Comparison of ENCODE assay signal across 10 cellular contexts in genomic region chr12:55708695-55709233, GRCh38. TPM values are rescaled to one million over a fixed set of nuclear protein-coding genes. Genes with fewer than 3 reads are reported as not detected.
DNase-seq lines count a peak whose midpoint lies in the region; ATAC-seq, FAIRE-seq and TF ChIP-seq lines count a peak whose summit lies in the region.
"Had no signal": no experiment of that assay in that cellular context is flagged by ENCODE, and none has a peak within 500 bp of the region (broad histone marks: within the 10 kb centered on the region; RNA-seq: fewer than 3 reads in every experiment).

No MANE protein-coding gene starts in this region.

- peaks cover 49% of the 10 kb centered on the region for H3K27me3 Mint-ChIP-seq in activated CD4-positive, alpha-beta T cell treated with anti-CD3 and anti-CD28 coated beads, Interleukin-2, amount 10 ng/mL, durations not matched to agents 7 days and 5 days

- no peak overlapping the region for H3K23ac ChIP-seq in mesenchymal stem cell (ENCODE audit: low read length in 2 of 2)

- CTCF ChIA-PET in activated CD4-positive, alpha-beta T cell treated with anti-CD3 and anti-CD28 coated beads, Interleukin-2, amount 10 ng/mL, durations not matched to agents 7 days and 5 days (lab: Charles Lee), result no interaction called here

- H3K4me2 ChIP-seq in mesenchymal stem cell (ENCODE audit: low read length, poor library complexity, severe bottlenecking), result no peak overlapping the region

- H2BK15ac ChIP-seq in mesenchymal stem cell (ENCODE audit: low read depth, poor library complexity, severe bottlenecking), result no peak overlapping the region

- no peak overlapping the region for H2AK5ac ChIP-seq in mesenchymal stem cell (ENCODE audit: low read length, severe bottlenecking)

- no peak overlapping the region for H3K4ac ChIP-seq in mesenchymal stem cell (ENCODE audit: low read depth in 1 of 2, low read length in 2 of 2)

- intact Hi-C loops in breast epithelium (cut with DNase I; ENCODE audit: low total_unique reads), result no loop called here
- intact Hi-C loops in pancreas (cut with DNase I), result no loop called here

- TF ChIP-seq POLR2A in breast epithelium (IDR thresholded peaks at IDR 0.05) (no peak), tibial nerve (IDR thresholded peaks at IDR 0.05) (no peak)

- H3K4me1 Mint-ChIP-seq in activated CD4-positive, alpha-beta T cell treated with anti-CD3 and anti-CD28 coated beads, Interleukin-2, amount 10 ng/mL, durations not matched to agents 7 days and 5 days, result peaks cover 20% of the 10 kb centered on the region

- no peak overlapping the region for H4K91ac ChIP-seq in mesenchymal stem cell (ENCODE audit: low read length)

- no peak for TF ChIP-seq EP300 in tibial nerve (IDR thresholded peaks at IDR 0.05)

- peaks cover 0 to 4% of the 10 kb centered on the region in 2 donors for H3K4me1 ChIP-seq in breast epithelium
- peaks cover 12% of the 10 kb centered on the region for H3K4me1 ChIP-seq in mesenchymal stem cell (ENCODE audit: control insufficient read depth, insufficient read depth, low read depth, low read length)
- H3K4me1 ChIP-seq in tibial nerve, result peaks cover 0 to 96% (median 21%) of the 10 kb centered on the region in 4 donors
- peaks cover 0 to 4% (median 0%) of the 10 kb centered on the region in 3 donors for H3K4me1 ChIP-seq in pancreas
- H3K4me1 ChIP-seq: SJSA1 had no signal

- no peak for DNase-seq in activated CD4-positive, alpha-beta T cell treated with anti-CD3 and anti-CD28 coated beads, Interleukin-2, amount 10 ng/mL, durations not matched to agents 7 days and 5 days
- DNase-seq in activated CD4-positive, alpha-beta T cell treated with anti-CD3 and anti-CD28 coated beads for 1 hour, result no peak
- DNase-seq in breast epithelium (ENCODE audit: low spot score in 2 of 2) (no peak), mesenchymal stem cell (no peak), tibial nerve (ENCODE audit: low spot score in 2 of 2) (no peak), pancreas (no peak)

- H3K4me3 Mint-ChIP-seq in activated CD4-positive, alpha-beta T cell treated with anti-CD3 and anti-CD28 coated beads, Interleukin-2, amount 10 ng/mL, durations not matched to agents 7 days and 5 days, result peak overlapping the region; percentile 70

- H4K8ac ChIP-seq in mesenchymal stem cell (ENCODE audit: low read length), result no peak overlapping the region

- H3K27ac ChIP-seq in breast epithelium (no peak overlapping the region), mesenchymal stem cell (ENCODE audit: low read length, poor library complexity, severe bottlenecking) (no peak overlapping the region), tibial nerve (peak overlapping the region; percentile 69 to 89 (median 72)), pancreas (no peak overlapping the region)
- H3K27ac ChIP-seq: SJSA1 had no signal

- H3K4me3 ChIP-seq in breast epithelium, result peak overlapping the region; percentile 49 to 86 (median 68)
- H3K4me3 ChIP-seq in mesenchymal stem cell (ENCODE audit: insufficient read depth in 1 of 2, low read depth in 1 of 2, low read length in 2 of 2), result peak overlapping the region in 1 of 2 experiments; percentile 83
- H3K4me3 ChIP-seq in tibial nerve, result peak overlapping the region in 3 of 4 donors; percentile 56 to 64 (median 59)
- H3K4me3 ChIP-seq in pancreas, result peak overlapping the region in 1 of 4 donors; percentile 62
- H3K4me3 ChIP-seq: SJSA1 had no signal

- H3K9ac ChIP-seq in mesenchymal stem cell (ENCODE audit: low read length), result peak overlapping the region; percentile 62

- WGBS in mesenchymal stem cell, result 65% methylated on average over 2 of the region's 3 CpGs
- 2 to 4% methylated on average over 3 of the region's 3 CpGs for WGBS in tibial nerve, 2 donors
- 34 to 57% methylated on average over 3 of the region's 3 CpGs for WGBS in pancreas, 2 donors

- no peak overlapping the region for H2BK12ac ChIP-seq in mesenchymal stem cell (ENCODE audit: low read length in 2 of 2)

- no peak overlapping the region for H2AFZ ChIP-seq in mesenchymal stem cell (ENCODE audit: low read depth, low read length)

- ATAC-seq in pancreas (no peak), HG03097 (IDR thresholded peaks at IDR 0.05; ENCODE audit: low FRiP score, unreplicated experiment) (no peak), HG03139 (IDR thresholded peaks at IDR 0.05; ENCODE audit: unreplicated experiment) (no peak)

- H3K36me3 ChIP-seq in breast epithelium, result no peaks in the 10 kb centered on the region
- H3K36me3 ChIP-seq in mesenchymal stem cell (ENCODE audit: control insufficient read depth in 1 of 2, insufficient read depth in 2 of 2, low read depth in 1 of 2, low read length in 2 of 2), result no peaks in the 10 kb centered on the region
- no peaks in the 10 kb centered on the region for H3K36me3 ChIP-seq in tibial nerve
- H3K36me3 ChIP-seq in pancreas, result no peaks in the 10 kb centered on the region
- H3K36me3 ChIP-seq: SJSA1 had no signal

- H3K9me3 ChIP-seq in breast epithelium (no peaks in the 10 kb centered on the region), mesenchymal stem cell (ENCODE audit: control insufficient read depth, low read length) (no peaks in the 10 kb centered on the region), tibial nerve (no peaks in the 10 kb centered on the region), pancreas (no peaks in the 10 kb centered on the region)
- H3K9me3 ChIP-seq: SJSA1 had no signal

- H3K9me3 Mint-ChIP-seq in activated CD4-positive, alpha-beta T cell treated with anti-CD3 and anti-CD28 coated beads, Interleukin-2, amount 10 ng/mL, durations not matched to agents 7 days and 5 days, result no peaks in the 10 kb centered on the region

- POLR2A ChIA-PET in activated CD4-positive, alpha-beta T cell treated with anti-CD3 and anti-CD28 coated beads, Interleukin-2, amount 10 ng/mL, durations not matched to agents 7 days and 5 days (lab: Charles Lee), result no interaction called here

- TF ChIP-seq CTCF in breast epithelium (IDR thresholded peaks at IDR 0.05) (no peak), tibial nerve (IDR thresholded peaks at IDR 0.05) (no peak), pancreas (IDR thresholded peaks at IDR 0.05) (no peak)

- no peak for FAIRE-seq in pancreas (lab: Jason Lieb, UNC)
- FAIRE-seq: GM19239 had no signal

- H3K79me1 ChIP-seq in mesenchymal stem cell (replicated peaks; ENCODE audit: low read length, poor library complexity, severe bottlenecking), result no peaks in the 10 kb centered on the region

- no peak overlapping the region for H3K14ac ChIP-seq in mesenchymal stem cell (ENCODE audit: low read length in 2 of 2)

- no peak overlapping the region for H3K27ac Mint-ChIP-seq in activated CD4-positive, alpha-beta T cell treated with anti-CD3 and anti-CD28 coated beads, Interleukin-2, amount 10 ng/mL, durations not matched to agents 7 days and 5 days

- H3K36me3 Mint-ChIP-seq in activated CD4-positive, alpha-beta T cell treated with anti-CD3 and anti-CD28 coated beads, Interleukin-2, amount 10 ng/mL, durations not matched to agents 7 days and 5 days (ENCODE audit: low read depth), result no peaks in the 10 kb centered on the region

- no peak overlapping the region for H2BK120ac ChIP-seq in mesenchymal stem cell (ENCODE audit: low read depth, low read length)

- H2BK5ac ChIP-seq in mesenchymal stem cell (ENCODE audit: low read depth, low read length, poor library complexity, severe bottlenecking), result no peak overlapping the region

- H3K27me3 ChIP-seq in breast epithelium, result no peaks in the 10 kb centered on the region
- peaks cover 0 to 64% of the 10 kb centered on the region in 2 experiments for H3K27me3 ChIP-seq in mesenchymal stem cell (ENCODE audit: control insufficient read depth in 1 of 2, insufficient read depth in 1 of 2, low read length in 2 of 2)
- H3K27me3 ChIP-seq in tibial nerve, result no peaks in the 10 kb centered on the region
- H3K27me3 ChIP-seq in pancreas, result no peaks in the 10 kb centered on the region

- no peak overlapping the region for H3K18ac ChIP-seq in mesenchymal stem cell (ENCODE audit: low read depth in 1 of 2, low read length in 2 of 2)

RNA-seq across cellular contexts. Expression of gene ITGA7, which starts 1.1 kb away (rescaled TPM):
- total RNA-seq in activated CD4-positive, alpha-beta T cell treated with anti-CD3 and anti-CD28 coated beads, Interleukin-2, amount 10 ng/mL, durations not matched to agents 7 days and 5 days, result 1 to 10 TPM; 3.1 TPM
- total RNA-seq in breast epithelium (100 to 1,000 TPM in 1 of 3 donors, 10 to 100 TPM in 2; 20.5 to 190 (median 33.1) TPM), tibial nerve (100 to 1,000 TPM; 118 to 192 (median 146) TPM), pancreas (10 to 100 TPM in 1 of 6 donors, 1 to 10 TPM in 5; 3.4 to 12.6 (median 7.3) TPM)
- 0.30 TPM for polyA plus RNA-seq in mesenchymal stem cell (2013, experiment 1 of 2)
- 0.23 TPM for polyA plus RNA-seq in mesenchymal stem cell (2013, experiment 2 of 2)
- 10 to 100 TPM; 30.1 to 34.5 TPM for polyA plus RNA-seq in pancreas

RNA-seq across cellular contexts. Expression of gene BLOC1S1, which starts 7.1 kb away (rescaled TPM):
- total RNA-seq in activated CD4-positive, alpha-beta T cell treated with anti-CD3 and anti-CD28 coated beads, Interleukin-2, amount 10 ng/mL, durations not matched to agents 7 days and 5 days, result 100 to 1,000 TPM; 164 to 181 TPM
- 100 to 1,000 TPM; 141 to 238 (median 162) TPM for total RNA-seq in breast epithelium
- polyA plus RNA-seq in mesenchymal stem cell (2013, experiment 1 of 2), result 95.3 TPM
- 97.2 TPM for polyA plus RNA-seq in mesenchymal stem cell (2013, experiment 2 of 2)
- total RNA-seq in tibial nerve, result 100 to 1,000 TPM; 212 to 322 (median 264) TPM
- 10 to 100 TPM; 32.5 to 60.6 (median 44.4) TPM for total RNA-seq in pancreas
- polyA plus RNA-seq in pancreas, result 100 to 1,000 TPM; 153 to 155 TPM

RNA-seq across cellular contexts. Expression of gene RDH5, which starts 11.4 kb away (rescaled TPM):
- 10 to 100 TPM; 23.3 to 25.8 TPM for total RNA-seq in activated CD4-positive, alpha-beta T cell treated with anti-CD3 and anti-CD28 coated beads, Interleukin-2, amount 10 ng/mL, durations not matched to agents 7 days and 5 days
- 10 to 100 TPM; 18.9 to 90.9 (median 21.6) TPM for total RNA-seq in breast epithelium
- 1.1 TPM for polyA plus RNA-seq in mesenchymal stem cell (2013, experiment 1 of 2)
- polyA plus RNA-seq in mesenchymal stem cell (2013, experiment 2 of 2), result 1.1 TPM
- total RNA-seq in tibial nerve, result 10 to 100 TPM; 28.0 to 54.6 (median 38.4) TPM
- total RNA-seq in pancreas, result 1 to 10 TPM; 1.3 to 4.4 (median 2.5) TPM
- 10 to 100 TPM in 1 of 2 donors, 1 to 10 TPM in 1; 8.8 to 12.6 TPM for polyA plus RNA-seq in pancreas

RNA-seq across cellular contexts. Expression of gene CD63, which starts 20.0 kb away (rescaled TPM):
- 100 to 1,000 TPM; 108 to 116 TPM for total RNA-seq in activated CD4-positive, alpha-beta T cell treated with anti-CD3 and anti-CD28 coated beads, Interleukin-2, amount 10 ng/mL, durations not matched to agents 7 days and 5 days
- 100 to 1,000 TPM; 540 to 910 (median 777) TPM for total RNA-seq in breast epithelium
- polyA plus RNA-seq in mesenchymal stem cell (2013, experiment 1 of 2), result 3,698 TPM
- 3,754 TPM for polyA plus RNA-seq in mesenchymal stem cell (2013, experiment 2 of 2)
- 100 to 1,000 TPM; 478 to 624 (median 544) TPM for total RNA-seq in tibial nerve
- total RNA-seq in pancreas, result 100 to 1,000 TPM; 433 to 636 (median 525) TPM
- 100 to 1,000 TPM; 625 to 717 TPM for polyA plus RNA-seq in pancreas

RNA-seq across cellular contexts. Expression of gene GDF11, which starts 34.2 kb away (rescaled TPM):
- total RNA-seq in activated CD4-positive, alpha-beta T cell treated with anti-CD3 and anti-CD28 coated beads, Interleukin-2, amount 10 ng/mL, durations not matched to agents 7 days and 5 days, result 10 to 100 TPM in 1 of 2 experiments, 1 to 10 TPM in 1; 9.7 to 10.4 TPM
- total RNA-seq in breast epithelium, result 1 to 10 TPM in 1 of 3 donors, under 1 TPM in 2; 0.64 to 1.6 (median 0.88) TPM
- polyA plus RNA-seq in mesenchymal stem cell (2013, experiment 1 of 2), result 23.3 TPM
- polyA plus RNA-seq in mesenchymal stem cell (2013, experiment 2 of 2), result 21.7 TPM
- total RNA-seq in tibial nerve, result 1 to 10 TPM; 1.8 to 5.7 (median 4.0) TPM
- total RNA-seq in pancreas, result 1 to 10 TPM in 5 of 6 donors, under 1 TPM in 1; 0.91 to 3.5 (median 1.3) TPM
- 1 to 10 TPM in 1 of 2 donors, under 1 TPM in 1; 0.99 to 1.7 TPM for polyA plus RNA-seq in pancreas

Comparison
In these comparisons a context has a peak if more than half of its experiments do, and no peak if none do; other contexts are left out.
1. H3K27ac ChIP-seq: peak in tibial nerve (4 of 4); none in breast epithelium (0 of 2), mesenchymal stem cell (single experiment) and pancreas (0 of 4).